ENCODE assay signal across 9 cellular contexts in the genomic region with DNA sequence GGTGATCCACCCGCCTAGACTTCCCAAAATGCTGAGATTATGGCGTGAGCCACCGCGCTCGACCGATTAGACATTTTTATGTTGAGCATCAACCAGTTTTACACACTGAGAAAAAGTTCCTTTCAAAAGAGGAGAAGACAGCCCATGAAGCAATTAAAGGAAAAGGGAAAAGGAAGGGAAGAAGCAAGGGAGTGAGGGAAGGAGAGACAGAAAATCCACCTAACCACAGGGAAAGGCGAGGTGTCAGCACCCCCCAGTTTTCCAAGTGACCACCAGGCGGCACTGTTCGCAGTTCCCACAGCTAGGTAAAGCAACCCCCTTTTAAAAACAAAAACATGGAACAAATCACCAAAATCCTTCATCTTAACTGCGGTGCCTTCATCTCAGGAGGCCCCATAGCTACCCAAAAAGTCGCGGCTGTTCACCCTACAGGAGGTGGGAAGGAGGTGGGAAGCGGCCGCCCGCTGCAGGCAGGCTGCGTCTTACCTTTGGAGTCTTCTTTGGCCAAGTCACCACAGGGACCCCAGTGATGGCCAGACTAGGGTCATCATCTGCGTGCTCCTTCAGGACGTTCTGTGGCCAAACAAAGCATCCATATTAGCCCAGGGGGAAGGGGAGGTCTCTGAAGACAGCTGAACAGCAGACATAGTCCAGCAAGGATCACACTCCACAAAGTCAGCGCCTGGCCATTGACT.
A peak's percentile ranks its signal among the peaks of the same experiment; 100 is the strongest.
DNase-seq lines count a peak whose midpoint lies in the region; ATAC-seq and TF ChIP-seq lines count a peak whose summit lies in the region.
"Had no signal": no experiment of that assay in that cellular context is flagged by ENCODE, and none has a peak within 500 bp of the region (broad histone marks: within the 10 kb centered on the region; RNA-seq: fewer than 3 reads in every experiment).

No MANE protein-coding gene starts in this region.

- ATAC-seq in sciatic nerve (peak; percentile 45), GM18517 (IDR thresholded peaks at IDR 0.05; ENCODE audit: unreplicated experiment) (no peak), HG03097 (IDR thresholded peaks at IDR 0.05; ENCODE audit: low FRiP score, unreplicated experiment) (no peak)

- peaks cover 13% of the 10 kb centered on the region for H3K36me3 Mint-ChIP-seq in activated T-helper 1 cell treated with anti-CD3 and anti-CD28 coated beads, Interleukin-12 subunit alpha, Interleukin-12 subunit beta, Interleukin-2, Interleukin-4 antibody, amounts not matched to agents 30 ng/mL and 10 ng/mL and 1 ng/mL, durations not matched to agents 14 hours and 24 hours and 36 hours (ENCODE audit: low read depth)

- H3K9me3 Mint-ChIP-seq in activated T-helper 1 cell treated with anti-CD3 and anti-CD28 coated beads, Interleukin-12 subunit alpha, Interleukin-12 subunit beta, Interleukin-2, Interleukin-4 antibody, amounts not matched to agents 30 ng/mL and 10 ng/mL and 1 ng/mL, durations not matched to agents 14 hours and 24 hours and 36 hours, result no peaks in the 10 kb centered on the region

- DNase-seq in NCI-H1092 treated with DMSO at 0.1 percent for 48 hours (lab: John Stamatoyannopoulos, UW), result peak; percentile 1
- no peak for DNase-seq in NCI-H1092 (lab: John Stamatoyannopoulos, UW)
- DNase-seq in OCI-M1 (lab: John Stamatoyannopoulos, UW), result peak; percentile 33
- peak; percentile 15 for DNase-seq in activated T-helper 1 cell treated with anti-CD3 and anti-CD28 coated beads, Interleukin-12 subunit alpha, Interleukin-12 subunit beta, Interleukin-2, Interleukin-4 antibody, amounts not matched to agents 30 ng/mL and 10 ng/mL and 1 ng/mL, durations not matched to agents 14 hours and 24 hours and 36 hours (ENCODE audit: low spot score)
- peak; percentile 36 for DNase-seq in fibroblast of villous mesenchyme (ENCODE audit: low read depth)
- peak; percentile 65 for DNase-seq in sciatic nerve (ENCODE audit: low spot score)

- peak; percentile 93 for TF ChIP-seq CTCF in fibroblast of villous mesenchyme (IDR thresholded peaks at IDR 0.05; ENCODE audit: insufficient read depth, low read depth, low read length)

- no peak overlapping the region for H3K4me3 Mint-ChIP-seq in activated T-helper 1 cell treated with anti-CD3 and anti-CD28 coated beads, Interleukin-12 subunit alpha, Interleukin-12 subunit beta, Interleukin-2, Interleukin-4 antibody, amounts not matched to agents 30 ng/mL and 10 ng/mL and 1 ng/mL, durations not matched to agents 14 hours and 24 hours and 36 hours

- no peak overlapping the region for H3K27ac Mint-ChIP-seq in activated T-helper 1 cell treated with anti-CD3 and anti-CD28 coated beads, Interleukin-12 subunit alpha, Interleukin-12 subunit beta, Interleukin-2, Interleukin-4 antibody, amounts not matched to agents 30 ng/mL and 10 ng/mL and 1 ng/mL, durations not matched to agents 14 hours and 24 hours and 36 hours

- no peaks in the 10 kb centered on the region for H3K27me3 Mint-ChIP-seq in activated T-helper 1 cell treated with anti-CD3 and anti-CD28 coated beads, Interleukin-12 subunit alpha, Interleukin-12 subunit beta, Interleukin-2, Interleukin-4 antibody, amounts not matched to agents 30 ng/mL and 10 ng/mL and 1 ng/mL, durations not matched to agents 14 hours and 24 hours and 36 hours (ENCODE audit: insufficient read depth)

- H3K4me1 Mint-ChIP-seq in activated T-helper 1 cell treated with anti-CD3 and anti-CD28 coated beads, Interleukin-12 subunit alpha, Interleukin-12 subunit beta, Interleukin-2, Interleukin-4 antibody, amounts not matched to agents 30 ng/mL and 10 ng/mL and 1 ng/mL, durations not matched to agents 14 hours and 24 hours and 36 hours (ENCODE audit: low read depth), result peaks cover 21% of the 10 kb centered on the region

- H3K4me3 ChIP-seq in fibroblast of villous mesenchyme (ENCODE audit: low read depth, low read length), result no peak overlapping the region
- H3K4me3 ChIP-seq: BLaER1 treated with 17β-estradiol and CSF1 and Interleukin-3, amounts not matched to agents 10 nM and 100 nM had no signal

- intact Hi-C loops in activated T-helper 1 cell treated with anti-CD3 and anti-CD28 coated beads, Interleukin-12 subunit alpha, Interleukin-12 subunit beta, Interleukin-2, Interleukin-4 antibody, amounts not matched to agents 30 ng/mL and 10 ng/mL and 1 ng/mL, durations not matched to agents 14 hours and 24 hours and 36 hours (cut with micrococcal nuclease), result loop anchor here (1.0 kb wide), 2 partner anchors 130 to 188 kb away; no protein-coding TSS in a partner anchor
- intact Hi-C loops in sciatic nerve (cut with DNase I), result no loop called here
